11 cellular contexts compared by ENCODE assay signal in the genomic region with DNA sequence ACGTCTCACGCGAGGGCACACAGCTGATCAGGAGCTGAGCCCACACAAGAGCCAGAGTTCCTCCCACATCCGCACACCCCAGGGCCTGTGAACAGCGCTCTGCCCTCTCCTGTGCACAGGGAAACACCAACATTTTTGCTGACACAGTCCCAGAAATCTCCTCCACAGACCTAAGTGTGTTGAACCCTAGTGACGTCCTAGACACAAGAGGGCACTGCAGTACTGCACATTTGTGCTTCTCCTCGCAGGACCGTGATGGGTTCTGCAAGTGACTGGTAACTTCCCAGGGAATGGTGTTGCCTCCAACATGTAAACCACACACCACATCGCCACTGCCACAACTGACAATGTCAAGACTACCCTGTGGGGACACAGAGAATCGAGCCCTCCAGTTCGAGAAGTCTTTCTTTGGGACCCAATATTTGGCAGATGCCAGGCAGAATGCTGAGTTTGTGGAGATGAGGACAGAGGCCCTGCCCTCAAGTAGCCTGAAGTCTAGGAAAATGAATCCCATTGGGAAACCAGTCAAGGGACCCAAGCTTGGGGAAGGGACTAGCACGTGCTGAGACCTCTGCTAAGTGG.
A peak's percentile ranks its signal among the peaks of the same experiment; 100 is the strongest.
DNase-seq lines count a peak whose midpoint lies in the region; ATAC-seq, FAIRE-seq and TF ChIP-seq lines count a peak whose summit lies in the region.
"Had no signal": no experiment of that assay in that cellular context is flagged by ENCODE, and none has a peak within 500 bp of the region (broad histone marks: within the 10 kb centered on the region; RNA-seq: fewer than 3 reads in every experiment).

No MANE protein-coding gene starts in this region.

- TF ChIP-seq CTCF in WERI-Rb-1 (IDR thresholded peaks at IDR 0.05; ENCODE audit: low read depth, low read length), result peak; percentile 37; the same call in 1 of the 2 replicates
- TF ChIP-seq CTCF in parathyroid adenoma (IDR thresholded peaks at IDR 0.05), result peak; percentile 51
- TF ChIP-seq CTCF in esophagus muscularis mucosa (IDR thresholded peaks at IDR 0.05), result no peak

- DNase-seq in GM18507 (ENCODE audit: extremely low spot score, insufficient read length, low read depth) (no peak), KBM-7 (peak; percentile 5), WERI-Rb-1 (peak; percentile 22), esophagus muscularis mucosa (ENCODE audit: extremely low spot score) (no peak)
- DNase-seq in activated CD4-positive, alpha-beta memory T cell treated with anti-CD3 and anti-CD28 coated beads for 36 hours, result no peak
- DNase-seq: activated CD4-positive, alpha-beta T cell treated with anti-CD3 and anti-CD28 coated beads, Interleukin-2, amount 50 U/mL, for 4 hours; stimulated activated CD4-positive, alpha-beta T cell treated with anti-CD3 and anti-CD28 coated beads, Interleukin-2, amount 100 ng/mL, for 48 hours had no signal

- H3K27ac ChIP-seq in WERI-Rb-1 (no peak overlapping the region), parathyroid adenoma (no peak overlapping the region), esophagus muscularis mucosa (replicated peaks in 1 of 4) (no peak overlapping the region)

- H3K36me3 ChIP-seq in WERI-Rb-1, result no peaks in the 10 kb centered on the region
- no peaks in the 10 kb centered on the region for H3K36me3 ChIP-seq in parathyroid adenoma (ENCODE audit: control insufficient read depth, insufficient read depth, low read length)
- no peaks in the 10 kb centered on the region for H3K36me3 ChIP-seq in esophagus muscularis mucosa

- H2AFZ ChIP-seq in parathyroid adenoma, result no peak overlapping the region

- intact Hi-C loops in activated CD4-positive, alpha-beta memory T cell treated with anti-CD3 and anti-CD28 coated beads for 36 hours (cut with micrococcal nuclease), result no loop called here
- intact Hi-C loops in esophagus muscularis mucosa (cut with DNase I), result no loop called here

- POLR2A ChIA-PET in activated CD4-positive, alpha-beta memory T cell treated with anti-CD3 and anti-CD28 coated beads for 36 hours (lab: Charles Lee), result no interaction called here

- H3K27me3 ChIP-seq in WERI-Rb-1 (ENCODE audit: insufficient read depth, low read depth, severe bottlenecking), result peaks cover 90% of the 10 kb centered on the region
- no peaks in the 10 kb centered on the region for H3K27me3 ChIP-seq in parathyroid adenoma (ENCODE audit: control insufficient read depth, insufficient read depth, low read length)
- H3K27me3 ChIP-seq in esophagus muscularis mucosa, result no peaks in the 10 kb centered on the region

- in situ Hi-C loops in KBM-7 (cut with MboI; ENCODE audit: low pct_unique_long_range_greater_than_20kb, low sequenced_read_pairs), result no loop called here

- no peak for TF ChIP-seq POLR2A in esophagus muscularis mucosa (IDR thresholded peaks at IDR 0.05; ENCODE audit: low read depth)

- no peak overlapping the region for H3K9ac ChIP-seq in parathyroid adenoma

- no peak for TF ChIP-seq EP300 in esophagus muscularis mucosa (IDR thresholded peaks at IDR 0.05)

- H3K4me1 ChIP-seq in parathyroid adenoma, result no peaks in the 10 kb centered on the region
- H3K4me1 ChIP-seq in esophagus muscularis mucosa, result no peaks in the 10 kb centered on the region

- 80% methylated on average over 10 of the region's 12 CpGs for WGBS in esophagus muscularis mucosa

- no peak overlapping the region for H3K4me3 ChIP-seq in WERI-Rb-1 (ENCODE audit: low read depth, low read length)
- H3K4me3 ChIP-seq in parathyroid adenoma (ENCODE audit: low read depth, low read length), result no peak overlapping the region
- no peak overlapping the region for H3K4me3 ChIP-seq in esophagus muscularis mucosa

- no peak overlapping the region for H3K27ac Mint-ChIP-seq in activated CD4-positive, alpha-beta memory T cell treated with anti-CD3 and anti-CD28 coated beads for 36 hours
- H3K27ac Mint-ChIP-seq: IgD-negative memory B cell had no signal

- no peaks in the 10 kb centered on the region for H3K9me3 ChIP-seq in WERI-Rb-1 (ENCODE audit: severe bottlenecking)
- H3K9me3 ChIP-seq in parathyroid adenoma (ENCODE audit: control insufficient read depth, low read length), result no peaks in the 10 kb centered on the region
- no peaks in the 10 kb centered on the region for H3K9me3 ChIP-seq in esophagus muscularis mucosa

- H3K4me1 Mint-ChIP-seq in activated CD4-positive, alpha-beta memory T cell treated with anti-CD3 and anti-CD28 coated beads for 36 hours (ENCODE audit: low read depth), result no peaks in the 10 kb centered on the region

- FAIRE-seq in GM18507 (lab: Jason Lieb, UNC), result peak; percentile 70

- H3K4me3 Mint-ChIP-seq in activated CD4-positive, alpha-beta memory T cell treated with anti-CD3 and anti-CD28 coated beads for 36 hours, result no peak overlapping the region
- H3K4me3 Mint-ChIP-seq: IgD-negative memory B cell had no signal

- ATAC-seq in GM21423 (IDR thresholded peaks at IDR 0.05; ENCODE audit: unreplicated experiment), result no peak
- no peak for ATAC-seq in GM19452 (IDR thresholded peaks at IDR 0.05; ENCODE audit: unreplicated experiment)

- H3K36me3 Mint-ChIP-seq in activated CD4-positive, alpha-beta memory T cell treated with anti-CD3 and anti-CD28 coated beads for 36 hours, result no peaks in the 10 kb centered on the region
- H3K36me3 Mint-ChIP-seq: IgD-negative memory B cell had no signal

- no peaks in the 10 kb centered on the region for H3K79me2 ChIP-seq in parathyroid adenoma

- H3K4me2 ChIP-seq in parathyroid adenoma (ENCODE audit: low read length), result no peak overlapping the region

- CTCF ChIA-PET in activated CD4-positive, alpha-beta memory T cell treated with anti-CD3 and anti-CD28 coated beads for 36 hours (lab: Charles Lee), result no interaction called here

- H3K9me3 Mint-ChIP-seq in activated CD4-positive, alpha-beta memory T cell treated with anti-CD3 and anti-CD28 coated beads for 36 hours, result no peaks in the 10 kb centered on the region
- H3K9me3 Mint-ChIP-seq: IgD-negative memory B cell had no signal

- H3K27me3 Mint-ChIP-seq in activated CD4-positive, alpha-beta memory T cell treated with anti-CD3 and anti-CD28 coated beads for 36 hours, result no peaks in the 10 kb centered on the region

Comparison
In these comparisons a context has a peak if more than half of its experiments do, and no peak if none do; other contexts are left out.
1. DNase-seq: peak in KBM-7 (single experiment) and WERI-Rb-1 (single experiment); none in GM18507 (single experiment), activated CD4-positive, alpha-beta memory T cell treated with anti-CD3 and anti-CD28 coated beads for 36 hours (single experiment) and esophagus muscularis mucosa (single experiment).
2. CTCF ChIP-seq: peak in WERI-Rb-1 (single experiment) and parathyroid adenoma (single experiment); none in esophagus muscularis mucosa (0 of 3).